Comparison of ENCODE assay signal across 9 cellular contexts in genomic region chr6:123802351-123802696, GRCh38. TPM values are rescaled to one million over a fixed set of nuclear protein-coding genes. Genes with fewer than 3 reads are reported as not detected.
DNase-seq lines count a peak whose midpoint lies in the region; ATAC-seq and TF ChIP-seq lines count a peak whose summit lies in the region.
"Had no signal": no experiment of that assay in that cellular context is flagged by ENCODE, and none has a peak within 500 bp of the region (broad histone marks: within the 10 kb centered on the region; RNA-seq: fewer than 3 reads in every experiment).

No MANE protein-coding gene starts in this region.

- peaks cover 0 to 17% (median 7%) of the 10 kb centered on the region in 9 donors for H3K4me1 ChIP-seq in heart right ventricle
- peaks cover 5 to 21% (median 19%) of the 10 kb centered on the region in 4 donors for H3K4me1 ChIP-seq in esophagus muscularis mucosa
- peaks cover 1% of the 10 kb centered on the region for H3K4me1 ChIP-seq in urinary bladder (ENCODE audit: insufficient read depth)

- H3K4me3 ChIP-seq in heart right ventricle, result peak overlapping the region in 4 of 10 donors; percentile 56 to 65 (median 58)
- peak overlapping the region; percentile 55 to 63 (median 60) for H3K4me3 ChIP-seq in esophagus muscularis mucosa
- H3K4me3 ChIP-seq in urinary bladder (ENCODE audit: low read depth, low read length), result peak overlapping the region; percentile 60
- H3K4me3 ChIP-seq in MG63, result no peak overlapping the region

- no peaks in the 10 kb centered on the region for H3K9me3 ChIP-seq in heart right ventricle
- no peaks in the 10 kb centered on the region for H3K9me3 ChIP-seq in esophagus muscularis mucosa
- no peaks in the 10 kb centered on the region for H3K9me3 ChIP-seq in MG63

- TF ChIP-seq CTCF in heart right ventricle (IDR thresholded peaks at IDR 0.05), result peak in 1 of 9 donors; percentile 55
- no peak for TF ChIP-seq CTCF in esophagus muscularis mucosa (IDR thresholded peaks at IDR 0.05)

- TF ChIP-seq EP300 in esophagus muscularis mucosa (IDR thresholded peaks at IDR 0.05), result no peak

- DNase-seq in heart right ventricle (no peak), cardiac septum (ENCODE audit: low spot score) (no peak), esophagus muscularis mucosa (ENCODE audit: extremely low spot score) (no peak), LoVo (ENCODE audit: low spot score) (no peak), mesenteric fat pad (ENCODE audit: low spot score) (no peak), MG63 (no peak)

- peak in 5 of 8 donors; percentile 11 to 35 (median 24) for ATAC-seq in heart right ventricle
- peak; percentile 14 for ATAC-seq in HG03439 (IDR thresholded peaks at IDR 0.05; ENCODE audit: unreplicated experiment)

- H3K36me3 ChIP-seq in heart right ventricle (no peaks in the 10 kb centered on the region), esophagus muscularis mucosa (no peaks in the 10 kb centered on the region), urinary bladder (ENCODE audit: insufficient read depth) (no peaks in the 10 kb centered on the region), MG63 (no peaks in the 10 kb centered on the region)

- intact Hi-C loops in heart right ventricle (cut with DNase I), result loop anchor here in 9 of 10 donors (2.0 to 10.0 kb wide), 7 partner anchors 162 to 1050 kb away; no protein-coding TSS in a partner anchor
- intact Hi-C loops in cardiac septum (cut with DNase I), result loop anchor here (5.0 kb wide), 2 partner anchors 165 to 995 kb away; no protein-coding TSS in a partner anchor
- intact Hi-C loops in esophagus muscularis mucosa (cut with DNase I), result loop anchor here (5.0 to 10.0 kb wide), 2 partner anchors 165 to 1052 kb away; no protein-coding TSS in a partner anchor

- H3K27me3 ChIP-seq in heart right ventricle, result peaks cover 0 to 70% (median 47%) of the 10 kb centered on the region in 7 donors
- H3K27me3 ChIP-seq in esophagus muscularis mucosa, result peaks cover 0 to 20% (median 7%) of the 10 kb centered on the region in 4 donors
- H3K27me3 ChIP-seq in MG63, result peaks cover 33% of the 10 kb centered on the region

- 21% methylated on average over 6 of the region's 6 CpGs for WGBS in heart right ventricle, 2 donors
- WGBS in esophagus muscularis mucosa, result 21% methylated on average over 5 of the region's 6 CpGs
- 14% methylated on average over 6 of the region's 6 CpGs for WGBS in urinary bladder

- no peak for TF ChIP-seq POLR2A in esophagus muscularis mucosa (IDR thresholded peaks at IDR 0.05; ENCODE audit: low read depth)

- H3K27ac ChIP-seq in heart right ventricle (no peak overlapping the region), esophagus muscularis mucosa (replicated peaks in 1 of 4) (no peak overlapping the region), urinary bladder (ENCODE audit: low read depth) (no peak overlapping the region)
- H3K27ac ChIP-seq: C4-2B had no signal

RNA-seq across cellular contexts. Expression of gene NKAIN2, which starts 1.3 kb away (rescaled TPM):
- 1 to 10 TPM in 1 of 10 donors, under 1 TPM in 8, not detected in 1; 0.15 to 3.0 (median 0.32) TPM for total RNA-seq in heart right ventricle
- under 1 TPM; 0.07 to 0.12 TPM for polyA plus RNA-seq in heart right ventricle
- total RNA-seq in cardiac septum, result 0.30 TPM
- under 1 TPM in 3 of 4 donors, not detected in 1; 0.11 to 0.66 (median 0.13) TPM for total RNA-seq in esophagus muscularis mucosa
- total RNA-seq in urinary bladder, result 1.7 TPM
- 0.24 TPM for polyA plus RNA-seq in urinary bladder
- total RNA-seq in mesenteric fat pad, result 0.42 TPM
- not detected in 2 replicates for total RNA-seq in MG63 (2014; rRNA removed; shearing (Covaris generic); ENCODE audit: low replicate concordance)
